23 cellular contexts compared by ENCODE assay signal in the genomic region with DNA sequence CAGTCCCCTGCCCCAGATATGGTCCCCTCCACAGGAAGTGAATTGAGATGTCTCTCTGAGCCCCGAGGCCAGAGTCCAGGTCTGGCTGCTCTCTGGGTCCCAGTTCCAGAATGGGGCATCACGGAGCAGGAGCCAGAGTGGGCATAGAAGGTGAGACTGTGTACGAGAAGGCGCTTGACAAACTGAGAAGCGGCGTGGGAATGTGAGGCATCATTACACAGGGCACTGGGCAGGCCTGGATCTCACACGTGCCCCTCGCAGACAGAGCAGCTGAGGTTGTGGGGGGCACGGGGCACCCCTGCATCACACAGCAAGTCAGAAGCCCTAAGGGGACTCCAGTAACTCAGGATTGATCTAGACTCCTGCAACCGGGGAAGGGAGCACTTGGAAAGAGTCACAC. TPM values are rescaled to one million over a fixed set of nuclear protein-coding genes. Genes with fewer than 3 reads are reported as not detected.
DNase-seq lines count a peak whose midpoint lies in the region; ATAC-seq and TF ChIP-seq lines count a peak whose summit lies in the region.
"Had no signal": no experiment of that assay in that cellular context is flagged by ENCODE, and none has a peak within 500 bp of the region (broad histone marks: within the 10 kb centered on the region; RNA-seq: fewer than 3 reads in every experiment).

No MANE protein-coding gene starts in this region.

- H4K20me1 ChIP-seq in mammary epithelial cell (ENCODE audit: insufficient read depth, low read length) = no peaks in the 10 kb centered on the region

- no peak overlapping the region for H3K4me2 ChIP-seq in mammary epithelial cell (ENCODE audit: insufficient read depth, low read depth, low read length)

- dilution Hi-C loops in mammary epithelial cell (cut with HindIII; ENCODE audit: low sequenced_read_pairs) = no loop called here

- TF ChIP-seq CTCF in breast epithelium (IDR thresholded peaks at IDR 0.05) (no peak), mammary epithelial cell (conservative IDR thresholded peaks at IDR 0.05 in 1 of 2, IDR thresholded peaks at IDR 0.05 in 1 of 2; ENCODE audit: extremely low read depth in 1 of 2, insufficient read depth in 1 of 2, low read depth in 1 of 2, low read length in 2 of 2) (no peak), mucosa of descending colon (IDR thresholded peaks at IDR 0.05) (no peak), progenitor cell of endocrine pancreas (IDR thresholded peaks at IDR 0.05; ENCODE audit: unreplicated experiment) (no peak), sigmoid colon (IDR thresholded peaks at IDR 0.05) (no peak)

- DNase-seq in breast epithelium (ENCODE audit: low spot score in 2 of 2) (no peak), mammary epithelial cell (no peak), mucosa of descending colon (peak in 2 of 3 donors; percentile 38 to 48), progenitor cell of endocrine pancreas (ENCODE audit: low spot score, unreplicated experiment) (no peak), sigmoid colon (no peak), SW480 (ENCODE audit: low spot score) (no peak), NCI-H345 treated with DMSO at 0.1 percent for 48 hours (lab: John Stamatoyannopoulos, UW; ENCODE audit: unreplicated experiment) (no peak)
- DNase-seq in activated CD4-positive, alpha-beta T cell treated with anti-CD3 and anti-CD28 coated beads, Interleukin-2, amount 10 ng/mL, durations not matched to agents 24 days and 14 days = no peak
- DNase-seq: AML-193; C1 segment of cervical spinal cord; CD8-positive, alpha-beta T cell; DMS53; GDM1; Kasumi-1; NCI-H1417; NCI-H1694 treated with DMSO at 0.1 percent for 48 hours; NCI-H2081 treated with DMSO at 0.1 percent for 48 hours; NCI-H2171 treated with DMSO at 0.1 percent for 48 hours; NCI-H446; NCI-H526; OCI-M1 had no signal

- H3K36me3 Mint-ChIP-seq in progenitor cell of endocrine pancreas (ENCODE audit: insufficient read depth) = no peaks in the 10 kb centered on the region
- no peaks in the 10 kb centered on the region for H3K36me3 Mint-ChIP-seq in activated CD4-positive, alpha-beta T cell treated with anti-CD3 and anti-CD28 coated beads, Interleukin-2, amount 10 ng/mL, durations not matched to agents 24 days and 14 days (ENCODE audit: low read depth)
- H3K36me3 Mint-ChIP-seq: CD8-positive, alpha-beta T cell had no signal

- ATAC-seq in mucosa of descending colon = no peak
- ATAC-seq: CD8-positive, alpha-beta T cell; Right ventricle myocardium inferior had no signal

- H3K4me1 ChIP-seq in breast epithelium (peaks cover 3 to 6% of the 10 kb centered on the region in 2 donors), mammary epithelial cell (ENCODE audit: insufficient read depth, low read length) (peaks cover 23% of the 10 kb centered on the region), mucosa of descending colon (ENCODE audit: low read depth) (peaks cover 60% of the 10 kb centered on the region), sigmoid colon (peaks cover 3 to 29% (median 22%) of the 10 kb centered on the region in 4 donors)

- H3K9me3 ChIP-seq in breast epithelium (no peaks in the 10 kb centered on the region), mammary epithelial cell (replicated peaks; ENCODE audit: insufficient read depth, low read length) (no peaks in the 10 kb centered on the region), mucosa of descending colon (no peaks in the 10 kb centered on the region), sigmoid colon (no peaks in the 10 kb centered on the region)
- H3K9me3 ChIP-seq: SJSA1 had no signal

- TF ChIP-seq POLR2A in breast epithelium (IDR thresholded peaks at IDR 0.05) (no peak), sigmoid colon (IDR thresholded peaks at IDR 0.05) (no peak)

- H3K36me3 ChIP-seq in breast epithelium (no peaks in the 10 kb centered on the region), mammary epithelial cell (ENCODE audit: insufficient read depth, low read length) (no peaks in the 10 kb centered on the region), mucosa of descending colon (ENCODE audit: low read depth) (no peaks in the 10 kb centered on the region), sigmoid colon (no peaks in the 10 kb centered on the region)
- H3K36me3 ChIP-seq: SJSA1 had no signal

- BruUV-seq in mammary epithelial cell (replicated peaks; lab: Mats Ljungman, UMichigan) = no TSS peak

- no peak overlapping the region for H3K4me3 ChIP-seq in breast epithelium
- no peak overlapping the region for H3K4me3 ChIP-seq in mammary epithelial cell (replicated peaks in 1 of 3; ENCODE audit: insufficient read depth in 1 of 3, low read depth in 2 of 3, low read length in 3 of 3)
- H3K4me3 ChIP-seq in mucosa of descending colon = no peak overlapping the region
- H3K4me3 ChIP-seq in sigmoid colon = no peak overlapping the region
- H3K4me3 ChIP-seq: SJSA1 had no signal

- no peak for TF ChIP-seq EP300 in sigmoid colon (IDR thresholded peaks at IDR 0.05)

- intact Hi-C loops in breast epithelium (cut with DNase I; ENCODE audit: low total_unique reads) (loop anchor here (10.0 kb wide), 1 partner anchor 60 kb away; no protein-coding TSS in a partner anchor), mammary epithelial cell (cut with micrococcal nuclease) (loop anchor here (1.0 kb wide), 1 partner anchor 9 kb away; no protein-coding TSS in a partner anchor), mucosa of descending colon (cut with DNase I, micrococcal nuclease) (no loop called here), sigmoid colon (cut with DNase I) (no loop called here)
- intact Hi-C loops in activated CD4-positive, alpha-beta T cell treated with anti-CD3 and anti-CD28 coated beads, Interleukin-2, amount 10 ng/mL, durations not matched to agents 24 days and 14 days (cut with micrococcal nuclease) = no loop called here

- no peaks in the 10 kb centered on the region for H3K9me3 Mint-ChIP-seq in progenitor cell of endocrine pancreas (ENCODE audit: low read depth)
- no peaks in the 10 kb centered on the region for H3K9me3 Mint-ChIP-seq in activated CD4-positive, alpha-beta T cell treated with anti-CD3 and anti-CD28 coated beads, Interleukin-2, amount 10 ng/mL, durations not matched to agents 24 days and 14 days
- H3K9me3 Mint-ChIP-seq: CD8-positive, alpha-beta T cell had no signal

- in situ Hi-C loops in mammary epithelial cell (cut with MboI; ENCODE audit: low sequenced_read_pairs in 2 of 2) = no loop called here

- CTCF ChIA-PET in mammary epithelial cell (lab: Charles Lee; ENCODE audit: low non-redundant PET) = no interaction called here

- H3K4me1 Mint-ChIP-seq in progenitor cell of endocrine pancreas (ENCODE audit: low read depth) = peaks cover 57% of the 10 kb centered on the region
- H3K4me1 Mint-ChIP-seq in activated CD4-positive, alpha-beta T cell treated with anti-CD3 and anti-CD28 coated beads, Interleukin-2, amount 10 ng/mL, durations not matched to agents 24 days and 14 days = peaks cover 28% of the 10 kb centered on the region

- no peaks in the 10 kb centered on the region for H3K79me2 ChIP-seq in mammary epithelial cell (ENCODE audit: insufficient read depth, low read length)

- no peak overlapping the region for H3K4me3 Mint-ChIP-seq in progenitor cell of endocrine pancreas (ENCODE audit: low read depth)
- no peak overlapping the region for H3K4me3 Mint-ChIP-seq in activated CD4-positive, alpha-beta T cell treated with anti-CD3 and anti-CD28 coated beads, Interleukin-2, amount 10 ng/mL, durations not matched to agents 24 days and 14 days
- H3K4me3 Mint-ChIP-seq: CD8-positive, alpha-beta T cell had no signal

- H3K27ac ChIP-seq in breast epithelium = peak overlapping the region; percentile 28 to 42
- no peak overlapping the region for H3K27ac ChIP-seq in mammary epithelial cell (ENCODE audit: insufficient read depth, low read depth, low read length)
- H3K27ac ChIP-seq in sigmoid colon = no peak overlapping the region
- H3K27ac ChIP-seq: SJSA1 had no signal

- peak overlapping the region; percentile 96 for H3K27ac Mint-ChIP-seq in progenitor cell of endocrine pancreas
- no peak overlapping the region for H3K27ac Mint-ChIP-seq in activated CD4-positive, alpha-beta T cell treated with anti-CD3 and anti-CD28 coated beads, Interleukin-2, amount 10 ng/mL, durations not matched to agents 24 days and 14 days
- H3K27ac Mint-ChIP-seq: CD8-positive, alpha-beta T cell had no signal

- H3K27me3 ChIP-seq in breast epithelium (no peaks in the 10 kb centered on the region), mammary epithelial cell (ENCODE audit: insufficient read depth, low read length) (no peaks in the 10 kb centered on the region), sigmoid colon (no peaks in the 10 kb centered on the region)
- H3K27me3 ChIP-seq: SJSA1 had no signal

- H3K27me3 Mint-ChIP-seq in progenitor cell of endocrine pancreas = no peaks in the 10 kb centered on the region
- H3K27me3 Mint-ChIP-seq in activated CD4-positive, alpha-beta T cell treated with anti-CD3 and anti-CD28 coated beads, Interleukin-2, amount 10 ng/mL, durations not matched to agents 24 days and 14 days = peaks cover 3% of the 10 kb centered on the region

- WGBS in mammary epithelial cell (ENCODE audit: low coverage, missing lambda C conversion rate) = 80% methylated on average over 10 of the region's 10 CpGs
- 70 to 90% methylated on average over 10 of the region's 10 CpGs for WGBS in sigmoid colon, 2 donors

- H3K9ac ChIP-seq in mammary epithelial cell (ENCODE audit: insufficient read depth, low read length) = no peak overlapping the region

- no peak overlapping the region for H2AFZ ChIP-seq in mammary epithelial cell (ENCODE audit: low read depth, low read length)

RNA-seq across cellular contexts. Expression of a gene that starts 9.2 kb away (rescaled TPM):
- total RNA-seq in breast epithelium = 100 to 1,000 TPM in 1 of 3 donors, 10 to 100 TPM in 2; 20.6 to 117 (median 93.7) TPM
- 10 to 100 TPM; 32.8 to 63.0 TPM for total RNA-seq in mammary epithelial cell
- polyA plus RNA-seq in mammary epithelial cell = 73.7 TPM
- polyA minus RNA-seq in mammary epithelial cell = 67.3 TPM
- 100 to 1,000 TPM; 177 to 472 (median 306) TPM for total RNA-seq in mucosa of descending colon
- 212 and 220 TPM in 2 replicates for total RNA-seq in progenitor cell of endocrine pancreas
- total RNA-seq in sigmoid colon = 10 to 100 TPM; 29.9 to 60.1 (median 43.9) TPM
- 100 to 1,000 TPM; 286 to 900 (median 781) TPM for polyA plus RNA-seq in sigmoid colon
- 16.3 and 17.2 TPM in 2 replicates for total RNA-seq in activated CD4-positive, alpha-beta T cell treated with anti-CD3 and anti-CD28 coated beads, Interleukin-2, amount 10 ng/mL, durations not matched to agents 24 days and 14 days

RNA-seq across cellular contexts. Expression of a gene that starts 29.5 kb away (rescaled TPM):
- total RNA-seq in breast epithelium (10 to 100 TPM; 18.7 to 39.2 (median 28.2) TPM), mammary epithelial cell (10 to 100 TPM in 1 of 2 donors, 1 to 10 TPM in 1; 3.3 to 23.0 TPM), mucosa of descending colon (10 to 100 TPM; 37.7 to 64.3 (median 52.5) TPM), progenitor cell of endocrine pancreas (43.8 and 43.9 TPM in 2 replicates), sigmoid colon (10 to 100 TPM; 16.8 to 36.8 (median 20.2) TPM)
- polyA plus RNA-seq in mammary epithelial cell (10.9 TPM), sigmoid colon (10 to 100 TPM in 1 of 3 donors, 1 to 10 TPM in 2; 4.6 to 47.7 (median 9.6) TPM)
- polyA minus RNA-seq in mammary epithelial cell = 2.4 TPM
- 74.1 and 75.8 TPM in 2 replicates for total RNA-seq in activated CD4-positive, alpha-beta T cell treated with anti-CD3 and anti-CD28 coated beads, Interleukin-2, amount 10 ng/mL, durations not matched to agents 24 days and 14 days

RNA-seq across cellular contexts. Expression of a gene that starts 32.5 kb away (rescaled TPM):
- total RNA-seq in breast epithelium (100 to 1,000 TPM in 1 of 3 donors, 10 to 100 TPM in 2; 85.9 to 109 (median 97.0) TPM), mammary epithelial cell (10 to 100 TPM; 56.8 to 78.3 TPM), mucosa of descending colon (10 to 100 TPM; 69.3 to 84.8 (median 84.0) TPM), progenitor cell of endocrine pancreas (83.4 and 86.7 TPM in 2 replicates), sigmoid colon (100 to 1,000 TPM in 1 of 4 donors, 10 to 100 TPM in 3; 56.5 to 135 (median 70.0) TPM)
- polyA plus RNA-seq in mammary epithelial cell (51.9 TPM), sigmoid colon (10 to 100 TPM; 31.9 to 81.7 (median 34.2) TPM)
- polyA minus RNA-seq in mammary epithelial cell = 274 TPM
- 76.9 and 81.5 TPM in 2 replicates for total RNA-seq in activated CD4-positive, alpha-beta T cell treated with anti-CD3 and anti-CD28 coated beads, Interleukin-2, amount 10 ng/mL, durations not matched to agents 24 days and 14 days

Comparison
In these comparisons a context has a peak if more than half of its experiments do, and no peak if none do; other contexts are left out.
1. H3K27ac ChIP-seq: peak in breast epithelium (2 of 2); none in mammary epithelial cell (single experiment) and sigmoid colon (0 of 4).
2. DNase-seq: peak in mucosa of descending colon (2 of 3); none in breast epithelium (0 of 2), mammary epithelial cell (single experiment), progenitor cell of endocrine pancreas (single experiment), sigmoid colon (single experiment), SW480 (single experiment), NCI-H345 treated with DMSO at 0.1 percent for 48 hours (single experiment) and activated CD4-positive, alpha-beta T cell treated with anti-CD3 and anti-CD28 coated beads, Interleukin-2, amount 10 ng/mL, durations not matched to agents 24 days and 14 days (single experiment).
3. intact Hi-C loops: an anchor here in breast epithelium (10.0 kb wide) and mammary epithelial cell (1.0 kb wide); none called in mucosa of descending colon, sigmoid colon and activated CD4-positive, alpha-beta T cell treated with anti-CD3 and anti-CD28 coated beads, Interleukin-2, amount 10 ng/mL, durations not matched to agents 24 days and 14 days.